In genomic region chr6:113530769-113531168, GRCh38 we compare ENCODE assay signal across 15 cellular contexts.
DNase-seq lines count a peak whose midpoint lies in the region; ATAC-seq and TF ChIP-seq lines count a peak whose summit lies in the region.
"Had no signal": no experiment of that assay in that cellular context is flagged by ENCODE, and none has a peak within 500 bp of the region (broad histone marks: within the 10 kb centered on the region; RNA-seq: fewer than 3 reads in every experiment).

No MANE protein-coding gene starts in this region.

- DNase-seq in EL (peak; percentile 90), NCI-H69 (lab: John Stamatoyannopoulos, UW) (peak; percentile 6), choroid plexus epithelial cell (ENCODE audit: low read depth) (peak; percentile 87), kidney glomerular epithelial cell (lab: John Stamatoyannopoulos, UW) (peak; percentile 71), SHP77 (lab: John Stamatoyannopoulos, UW) (no peak), NAMALWA (ENCODE audit: low spot score) (no peak)
- DNase-seq: activated CD4-positive, alpha-beta memory T cell treated with anti-CD3 and anti-CD28 coated beads for 36 hours; activated naive CD8-positive, alpha-beta T cell treated with anti-CD3 and anti-CD28 coated beads, Interleukin-2, amount 50 U/mL, for 24 hours; esophagus squamous epithelium; NCI-H1436; posterior cingulate gyrus; substantia nigra; T-helper 17 cell had no signal

- no peak overlapping the region for H3K4me3 ChIP-seq in choroid plexus epithelial cell (ENCODE audit: low read depth, low read length)
- H3K4me3 ChIP-seq: esophagus squamous epithelium had no signal

- ATAC-seq in HG03025 (IDR thresholded peaks at IDR 0.05; ENCODE audit: low FRiP score, unreplicated experiment) (no peak), HG03135 (IDR thresholded peaks at IDR 0.05; ENCODE audit: unreplicated experiment) (no peak)
- ATAC-seq: activated naive CD8-positive, alpha-beta T cell treated with anti-CD3 and anti-CD28 coated beads, Interleukin-2, amount 50 U/mL, for 24 hours; T-helper 17 cell had no signal

- no peak for TF ChIP-seq CTCF in choroid plexus epithelial cell (conservative IDR thresholded peaks at IDR 0.05; ENCODE audit: low read depth, low read length)

Comparison
In these comparisons a context has a peak if more than half of its experiments do, and no peak if none do; other contexts are left out.
1. DNase-seq: peak in EL (single experiment), NCI-H69 (single experiment), choroid plexus epithelial cell (single experiment) and kidney glomerular epithelial cell (single experiment); none in SHP77 (0 of 2) and NAMALWA (single experiment).